31 cellular contexts compared by ENCODE assay signal in the genomic region with DNA sequence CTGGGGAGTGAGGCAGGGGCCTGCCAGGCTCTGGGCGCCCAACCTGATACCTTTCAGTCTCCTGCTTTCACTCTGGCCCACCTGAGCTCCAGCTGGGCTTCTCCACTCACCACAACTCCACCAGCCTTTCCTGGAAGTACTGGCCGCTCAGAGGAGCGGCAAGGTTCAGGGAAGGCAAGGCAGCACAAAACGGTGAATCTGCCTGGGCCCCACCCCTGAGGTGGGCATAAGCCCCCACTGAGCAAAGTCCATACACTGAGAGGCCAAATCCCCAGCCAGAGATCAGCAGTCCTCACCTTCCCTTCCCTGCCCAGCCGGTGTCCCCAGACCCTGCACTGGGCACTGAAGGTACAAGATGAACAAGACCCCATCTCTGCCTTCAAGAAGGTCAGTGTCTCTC.
"Had no signal": no experiment of that assay in that cellular context is flagged by ENCODE, and none has a peak within 500 bp of the region (broad histone marks: within the 10 kb centered on the region; RNA-seq: fewer than 3 reads in every experiment).

No MANE protein-coding gene starts in this region.

- ATAC-seq: activated CD4-positive, CD25-positive, alpha-beta regulatory T cell treated with anti-CD3 and anti-CD28 coated beads, Interleukin-2, amount 50 U/mL, for 24 hours; activated CD8-positive, alpha-beta memory T cell treated with anti-CD3 and anti-CD28 coated beads, Interleukin-2, amount 10 ng/mL, durations not matched to agents 7 days and 5 days; activated CD8-positive, alpha-beta T cell treated with anti-CD3 and anti-CD28 coated beads, Interleukin-2, amount 10 ng/mL, durations not matched to agents 7 days and 5 days; effector memory CD8-positive, alpha-beta T cell; foreskin keratinocyte; gastroesophageal sphincter; T-helper 17 cell had no signal

- H3K4me3 ChIP-seq: esophagus muscularis mucosa, gastroesophageal sphincter had no signal

- H3K27ac ChIP-seq: brain microvascular endothelial cell, esophagus muscularis mucosa, foreskin keratinocyte, gastroesophageal sphincter, WERI-Rb-1 had no signal

- H3K27ac Mint-ChIP-seq: activated B cell treated with CpG ODN at 0.5 μM for 24 hours; activated CD8-positive, alpha-beta memory T cell treated with anti-CD3 and anti-CD28 coated beads, Interleukin-2, amount 10 ng/mL, durations not matched to agents 7 days and 5 days; activated CD8-positive, alpha-beta T cell treated with anti-CD3 and anti-CD28 coated beads, Interleukin-2, amount 10 ng/mL, durations not matched to agents 7 days and 5 days; activated naive CD4-positive, alpha-beta T cell treated with anti-CD3 and anti-CD28 coated beads, Interleukin-2, amount 50 U/mL, for 24 hours; activated T-helper 1 cell treated with anti-CD3 and anti-CD28 coated beads, Interleukin-12 subunit alpha, Interleukin-12 subunit beta, Interleukin-2, Interleukin-4 antibody, amounts not matched to agents 30 ng/mL and 10 ng/mL and 1 ng/mL, durations not matched to agents 14 hours and 24 hours and 36 hours; effector memory CD8-positive, alpha-beta T cell; T-helper 17 cell; T-helper 2 cell treated with Interferon-gamma antibody and Interleukin-4, amounts not matched to agents 5 μg/mL and 100 μg/mL, for 36 hours had no signal

- H3K4me3 Mint-ChIP-seq: activated B cell treated with CpG ODN at 0.5 μM for 24 hours; activated CD8-positive, alpha-beta memory T cell treated with anti-CD3 and anti-CD28 coated beads, Interleukin-2, amount 10 ng/mL, durations not matched to agents 7 days and 5 days; activated CD8-positive, alpha-beta T cell treated with anti-CD3 and anti-CD28 coated beads, Interleukin-2, amount 10 ng/mL, durations not matched to agents 7 days and 5 days; activated naive CD4-positive, alpha-beta T cell treated with anti-CD3 and anti-CD28 coated beads, Interleukin-2, amount 50 U/mL, for 24 hours; activated T-helper 1 cell treated with anti-CD3 and anti-CD28 coated beads, Interleukin-12 subunit alpha, Interleukin-12 subunit beta, Interleukin-2, Interleukin-4 antibody, amounts not matched to agents 30 ng/mL and 10 ng/mL and 1 ng/mL, durations not matched to agents 14 hours and 24 hours and 36 hours; effector memory CD8-positive, alpha-beta T cell; T-helper 17 cell; T-helper 2 cell treated with Interferon-gamma antibody and Interleukin-4, amounts not matched to agents 5 μg/mL and 100 μg/mL, for 36 hours had no signal

- H3K27me3 ChIP-seq: esophagus muscularis mucosa had no signal

- H3K27me3 Mint-ChIP-seq: activated naive CD4-positive, alpha-beta T cell treated with anti-CD3 and anti-CD28 coated beads, Interleukin-2, amount 50 U/mL, for 24 hours; T-helper 17 cell had no signal

- H3K9me3 ChIP-seq: esophagus muscularis mucosa, gastroesophageal sphincter had no signal

- DNase-seq: activated B cell treated with CpG ODN at 0.5 μM for 24 hours; activated CD4-positive, alpha-beta T cell treated with anti-CD3 and anti-CD28 coated beads for 48 hours; activated CD4-positive, alpha-beta T cell treated with anti-CD3 and anti-CD28 coated beads, Interleukin-2, amount 50 U/mL, for 1 hour; activated CD4-positive, alpha-beta T cell treated with anti-CD3 and anti-CD28 coated beads, Interleukin-2, amount 50 U/mL, for 48 hours; activated CD8-positive, alpha-beta memory T cell treated with anti-CD3 and anti-CD28 coated beads, Interleukin-2, amount 10 ng/mL, durations not matched to agents 7 days and 5 days; activated CD8-positive, alpha-beta memory T cell treated with anti-CD3 and anti-CD28 coated beads, Interleukin-2, amount 50 U/mL, for 4 hours; activated CD8-positive, alpha-beta T cell treated with anti-CD3 and anti-CD28 coated beads, Interleukin-2, amount 10 ng/mL, durations not matched to agents 7 days and 5 days; activated gamma-delta T cell; activated naive CD4-positive, alpha-beta T cell; activated T-cell treated with anti-CD3 and anti-CD28 coated beads, Interleukin-2, amount 50 U/mL, for 1 hour; activated T-cell treated with anti-CD3 and anti-CD28 coated beads, Interleukin-2, amount 50 U/mL, for 48 hours; amniotic stem cell; anterior cingulate cortex; brain microvascular endothelial cell; caudate nucleus; cortex of kidney; dermis blood vessel endothelial cell; effector CD4-positive, alpha-beta T cell; effector memory CD8-positive, alpha-beta T cell; erythroblast; foreskin keratinocyte; T-helper 1 cell; T-helper 17 cell; T1000; WERI-Rb-1 had no signal

- H3K36me3 ChIP-seq: brain microvascular endothelial cell, esophagus muscularis mucosa, gastroesophageal sphincter, WERI-Rb-1 had no signal

- H3K9me3 Mint-ChIP-seq: activated B cell treated with CpG ODN at 0.5 μM for 24 hours; activated naive CD4-positive, alpha-beta T cell treated with anti-CD3 and anti-CD28 coated beads, Interleukin-2, amount 50 U/mL, for 24 hours; effector memory CD8-positive, alpha-beta T cell; T-helper 2 cell treated with Interferon-gamma antibody and Interleukin-4, amounts not matched to agents 5 μg/mL and 100 μg/mL, for 36 hours had no signal
